ENCODE assay signal across 8 cellular contexts in the genomic region with DNA sequence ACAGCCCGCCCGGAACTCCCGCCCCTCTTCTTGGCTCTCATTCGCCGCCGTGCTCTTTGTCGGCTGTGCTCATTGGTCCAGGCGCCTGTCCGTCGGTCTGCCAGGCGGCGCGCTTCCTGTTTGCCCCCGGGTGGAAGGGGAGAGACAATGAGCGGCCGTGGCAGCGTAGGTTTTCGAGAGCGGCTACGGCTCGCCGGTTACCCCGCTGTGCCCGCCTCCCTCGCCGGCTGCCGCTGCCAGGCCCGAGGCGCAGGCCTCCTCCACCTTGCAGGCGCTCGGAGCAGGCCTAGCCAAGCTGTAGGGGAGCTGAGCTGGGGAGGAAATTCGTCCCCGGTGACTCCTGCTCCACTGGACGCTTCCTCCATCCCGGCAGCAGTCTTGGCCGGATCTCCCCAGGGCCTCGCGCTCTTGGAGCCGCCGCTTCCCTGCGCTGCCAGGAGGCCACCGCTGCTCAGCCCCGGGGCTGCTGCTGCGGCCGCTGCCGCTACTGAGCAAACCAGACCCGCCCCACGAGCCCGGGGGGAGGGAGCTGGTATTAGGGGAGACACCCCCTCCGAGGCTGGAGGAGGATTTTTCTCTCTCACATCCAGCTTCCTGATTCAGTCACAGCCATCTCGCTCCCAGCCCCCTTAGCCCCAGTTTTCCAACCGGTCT.
A peak's percentile ranks its signal among the peaks of the same experiment; 100 is the strongest.
DNase-seq lines count a peak whose midpoint lies in the region; ATAC-seq lines count a peak whose summit lies in the region.

TSS of gene SP3 (minus strand) at position 2 of the 654 bp plus-strand sequence. CDS start 202 bp downstream, outside the sequence.

- DNase-seq in AG08395 (ENCODE audit: low spot score), result peak; percentile 99
- DNase-seq in NCI-H345 treated with DMSO at 0.1 percent for 48 hours (lab: John Stamatoyannopoulos, UW; ENCODE audit: unreplicated experiment), result peak; percentile 94
- peak; percentile 85 to 93 (median 88) for DNase-seq in activated CD4-positive, CD25-positive, alpha-beta regulatory T cell (lab: John Stamatoyannopoulos, UW)
- peak; percentile 95 for DNase-seq in central memory CD4-positive, alpha-beta T cell
- peak; percentile 98 for DNase-seq in iris pigment epithelial cell (ENCODE audit: low read depth)
- peak; percentile 92 to 93 for DNase-seq in stimulated activated CD4-positive, alpha-beta T cell treated with anti-CD3 and anti-CD28 coated beads, Interleukin-12 subunit alpha, Interleukin-12 subunit beta, amount 100 ng/mL, for 24 hours (ENCODE audit: low read depth in 2 of 2)

- ATAC-seq in GM18909 (IDR thresholded peaks at IDR 0.05; ENCODE audit: poor library complexity, unreplicated experiment) (peak; percentile 78), HG03175 (IDR thresholded peaks at IDR 0.05; ENCODE audit: unreplicated experiment) (peak; percentile 73)

Comparison
In these comparisons a context has a peak if more than half of its experiments do, and no peak if none do; other contexts are left out.
1. Peak in every context shown above with its lines: DNase-seq and ATAC-seq.